ENCODE assay signal across 8 cellular contexts in the genomic region with DNA sequence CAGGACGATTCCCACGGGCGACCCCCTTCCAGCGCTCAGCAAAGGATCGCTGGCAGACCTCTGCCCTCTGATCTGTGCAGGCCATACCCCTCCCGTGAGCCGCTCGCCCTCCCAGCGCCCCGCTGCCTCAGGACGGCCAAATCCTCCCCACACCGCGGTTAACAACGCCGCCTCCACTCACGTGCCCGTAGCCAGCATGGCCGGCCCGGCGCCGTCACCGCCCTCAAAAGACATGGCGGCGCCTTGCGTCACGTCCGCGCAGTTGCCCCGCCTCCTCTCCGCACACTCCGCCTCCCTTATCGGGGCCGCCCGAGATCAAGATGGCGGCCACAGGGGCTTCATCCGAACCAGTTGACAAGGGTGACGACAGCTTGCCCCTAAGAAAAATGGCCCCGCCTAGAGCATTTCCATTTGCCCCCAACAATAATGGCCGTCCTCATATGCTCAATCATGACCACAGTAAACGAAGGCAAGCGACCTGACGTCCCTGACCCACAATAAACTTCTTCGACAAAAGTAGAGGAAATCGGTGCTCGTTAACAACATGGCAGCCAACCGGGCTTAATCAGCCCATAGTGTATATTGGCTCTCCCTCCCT. TPM values are rescaled to one million over a fixed set of nuclear protein-coding genes. Genes with fewer than 3 reads are reported as not detected.
A peak's percentile ranks its signal among the peaks of the same experiment; 100 is the strongest.
DNase-seq lines count a peak whose midpoint lies in the region; ATAC-seq, FAIRE-seq and TF ChIP-seq lines count a peak whose summit lies in the region.

No MANE protein-coding gene starts in this region.

- peaks cover 34% of the 10 kb centered on the region for H3K36me3 Mint-ChIP-seq in activated B cell treated with CpG ODN at 0.5 μM for 24 hours (ENCODE audit: low read depth)

- H3K27ac ChIP-seq in kidney (ENCODE audit: low read depth in 2 of 2, low read length in 2 of 2): peak overlapping the region; percentile 99 to 100

- intact Hi-C loops in activated B cell treated with CpG ODN at 0.5 μM for 24 hours (cut with micrococcal nuclease) (loop anchor here (1.0 to 10.0 kb wide), 22 partner anchors 7 to 1238 kb away; a partner anchor contains a TSS), kidney (cut with DNase I) (no loop called here)

- DNase-seq in AG08395 (ENCODE audit: low spot score) (peak; percentile 85), NCI-H226 (peak; percentile 89), activated B cell treated with CpG ODN at 0.5 μM for 24 hours (peak; percentile 96), cerebellar cortex (ENCODE audit: low spot score) (peak; percentile 99), kidney (peak; percentile 100)
- DNase-seq in stimulated activated CD4-positive, alpha-beta T cell treated with anti-CD3 and anti-CD28 coated beads, Interleukin-15, amount 100 ng/mL, for 24 hours: peak; percentile 98

- peaks cover 29% of the 10 kb centered on the region for H3K4me1 Mint-ChIP-seq in activated B cell treated with CpG ODN at 0.5 μM for 24 hours

- H3K9ac ChIP-seq in kidney (ENCODE audit: low read length in 2 of 2): peak overlapping the region; percentile 91 to 98

- no peaks in the 10 kb centered on the region for H3K9me3 Mint-ChIP-seq in activated B cell treated with CpG ODN at 0.5 μM for 24 hours

- FAIRE-seq in kidney (lab: Jason Lieb, UNC): peak; percentile 98

- no peak for TF ChIP-seq CTCF in activated B cell treated with CpG ODN at 0.5 μM for 24 hours (IDR thresholded peaks at IDR 0.05)
- no peak for TF ChIP-seq CTCF in kidney (IDR thresholded peaks at IDR 0.05; ENCODE audit: borderline replicate concordance, extremely low read depth, insufficient read depth)

- in situ Hi-C loops in GM18951 (cut with MboI; ENCODE audit: low sequenced_read_pairs, unreplicated experiment): no loop called here

- peaks cover 14 to 18% of the 10 kb centered on the region in 2 donors for H3K4me1 ChIP-seq in kidney (ENCODE audit: control insufficient read depth in 1 of 2, insufficient read depth in 1 of 2, low read depth in 1 of 2, low read length in 2 of 2)

- CTCF ChIA-PET in activated B cell treated with CpG ODN at 0.5 μM for 24 hours (lab: Charles Lee): interaction anchor here (1.3 to 1.7 kb wide), 2 partner anchors 16 to 63 kb away, joined by 3 to 4 read pairs; a partner anchor contains a TSS

- peaks cover 14 to 28% of the 10 kb centered on the region in 2 donors for H3K36me3 ChIP-seq in kidney (ENCODE audit: control insufficient read depth in 1 of 2, insufficient read depth in 2 of 2, low read length in 2 of 2)

- H3K9me3 ChIP-seq in kidney (ENCODE audit: control insufficient read depth in 1 of 2, low read length in 2 of 2): no peaks in the 10 kb centered on the region

- ATAC-seq in HG03159 (IDR thresholded peaks at IDR 0.05; ENCODE audit: unreplicated experiment) (peak; percentile 43), activated B cell treated with CpG ODN at 0.5 μM for 24 hours (ENCODE audit: low read depth) (peak; percentile 61)

- POLR2A ChIA-PET in activated B cell treated with CpG ODN at 0.5 μM for 24 hours (lab: Charles Lee): interaction anchor here (0.5 to 4.5 kb wide), 35 partner anchors 9 to 541 kb away, joined by 3 to 73 read pairs (median 7); a partner anchor contains a TSS

- H3K4me3 ChIP-seq in kidney (ENCODE audit: low read length in 2 of 2): peak overlapping the region; percentile 91 to 97

- H3K4me3 Mint-ChIP-seq in activated B cell treated with CpG ODN at 0.5 μM for 24 hours: no peak overlapping the region

- no peak overlapping the region for H3K27ac Mint-ChIP-seq in activated B cell treated with CpG ODN at 0.5 μM for 24 hours

- no peaks in the 10 kb centered on the region for H3K27me3 Mint-ChIP-seq in activated B cell treated with CpG ODN at 0.5 μM for 24 hours

- peak; percentile 54 for TF ChIP-seq POLR2A in GM18951 (IDR thresholded peaks at IDR 0.05; ENCODE audit: extremely low read depth, insufficient read depth, insufficient read length)

RNA-seq across cellular contexts. Expression of a gene that starts 0.6 kb away (rescaled TPM):
- 21.3 and 28.7 TPM in 2 replicates for total RNA-seq in activated B cell treated with CpG ODN at 0.5 μM for 24 hours
- total RNA-seq in kidney: 33.7 TPM
- 47.2 TPM for polyA plus RNA-seq in kidney (ENCODE audit: insufficient read depth, low read depth, low replicate concordance)

RNA-seq across cellular contexts. Expression of a gene that starts 1.0 kb away (rescaled TPM):
- total RNA-seq in activated B cell treated with CpG ODN at 0.5 μM for 24 hours (51.1 and 57.0 TPM in 2 replicates), kidney (43.6 TPM)
- polyA plus RNA-seq in kidney (ENCODE audit: insufficient read depth, low read depth, low replicate concordance): 34.8 TPM

RNA-seq across cellular contexts. Expression of a gene that starts 9.1 kb away (rescaled TPM):
- total RNA-seq in activated B cell treated with CpG ODN at 0.5 μM for 24 hours (174 and 205 TPM in 2 replicates), kidney (101 TPM)
- 45.5 TPM for polyA plus RNA-seq in kidney (ENCODE audit: insufficient read depth, low read depth, low replicate concordance)

RNA-seq across cellular contexts. Expression of a gene that starts 20.2 kb away (rescaled TPM):
- total RNA-seq in activated B cell treated with CpG ODN at 0.5 μM for 24 hours: 24.0 and 25.5 TPM in 2 replicates
- 12.8 TPM for total RNA-seq in kidney
- 0.82 TPM for polyA plus RNA-seq in kidney (ENCODE audit: insufficient read depth, low read depth, low replicate concordance)

RNA-seq across cellular contexts. Expression of a gene that starts 25.6 kb away (rescaled TPM):
- total RNA-seq in activated B cell treated with CpG ODN at 0.5 μM for 24 hours: 103 and 107 TPM in 2 replicates
- total RNA-seq in kidney: 118 TPM
- 235 TPM for polyA plus RNA-seq in kidney (ENCODE audit: insufficient read depth, low read depth, low replicate concordance)

Comparison
In these comparisons a context has a peak if more than half of its experiments do, and no peak if none do; other contexts are left out.
1. Peak in every context shown above with its lines: DNase-seq, ATAC-seq, H3K4me3 ChIP-seq and H3K27ac ChIP-seq.